ENCODE assay signal across 34 cellular contexts in the genomic region with DNA sequence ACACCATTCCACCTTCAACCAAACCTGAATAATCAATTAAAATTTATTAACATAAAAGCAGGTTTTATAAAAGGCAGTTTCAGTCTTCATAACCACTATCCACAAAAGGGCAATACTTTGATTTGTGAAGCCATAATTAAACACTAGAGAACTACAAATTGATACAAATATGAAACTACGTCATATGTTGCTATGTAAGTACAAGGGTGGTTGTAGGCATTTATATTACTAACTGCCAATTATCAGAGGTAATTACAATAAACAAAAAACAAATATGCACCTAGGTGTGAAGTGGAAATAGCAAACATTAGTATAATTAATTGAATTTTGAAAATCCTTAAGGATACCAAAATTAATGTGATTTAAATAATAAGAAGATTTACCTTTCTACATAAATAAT.
"Had no signal": no experiment of that assay in that cellular context is flagged by ENCODE, and none has a peak within 500 bp of the region (broad histone marks: within the 10 kb centered on the region; RNA-seq: fewer than 3 reads in every experiment).

No MANE protein-coding gene starts in this region.

- H3K27me3 ChIP-seq: MG63 had no signal

- H3K36me3 ChIP-seq: MG63 had no signal

- H3K9me3 ChIP-seq: MG63 had no signal

- DNase-seq: Karpas-422, Kasumi-1, MG63, MM.1S, MV-4-11, NCI-H1048, NCI-H1092, NCI-H1092 treated with DMSO at 0.1 percent for 48 hours, NCI-H1105, NCI-H1105 treated with DMSO at 0.1 percent for 48 hours, NCI-H1417, NCI-H1417 treated with DMSO at 0.1 percent for 48 hours, NCI-H1436, NCI-H1436 treated with DMSO at 0.1 percent for 48 hours, NCI-H146, NCI-H1694, NCI-H1694 treated with DMSO at 0.1 percent for 48 hours, NCI-H187, NCI-H187 treated with DMSO at 0.1 percent for 48 hours, NCI-H1930, NCI-H2029, NCI-H2029 treated with DMSO at 0.1 percent for 48 hours, NCI-H2081, NCI-H2081 treated with DMSO at 0.1 percent for 48 hours, NCI-H2107, NCI-H2171, NCI-H2171 treated with DMSO at 0.1 percent for 48 hours, NCI-H2227 treated with DMSO at 0.1 percent for 48 hours, NCI-H226, NCI-H345, NCI-H446, NCI-H446 treated with DMSO at 0.1 percent for 48 hours, NCI-H510A, NCI-H510A treated with DMSO at 0.1 percent for 48 hours had no signal

- H3K4me3 ChIP-seq: MG63 had no signal
